In genomic region chr10:106712988-106713387, GRCh38 we compare ENCODE assay signal across 26 cellular contexts.
A peak's percentile ranks its signal among the peaks of the same experiment; 100 is the strongest.
DNase-seq lines count a peak whose midpoint lies in the region; ATAC-seq, FAIRE-seq and TF ChIP-seq lines count a peak whose summit lies in the region.
"Had no signal": no experiment of that assay in that cellular context is flagged by ENCODE, and none has a peak within 500 bp of the region (broad histone marks: within the 10 kb centered on the region; RNA-seq: fewer than 3 reads in every experiment).

No MANE protein-coding gene starts in this region.

- H3K79me2 ChIP-seq in GM12878 (ENCODE audit: control insufficient read depth, insufficient read depth, low read length): no peaks in the 10 kb centered on the region

- in situ Hi-C loops in GM13977 (cut with MboI; ENCODE audit: low pct_unique_long_range_greater_than_20kb, low sequenced_read_pairs, unreplicated experiment) (no loop called here), GM12878 (cut with MboI) (no loop called here)

- H4K20me1 ChIP-seq in GM12878 (ENCODE audit: control insufficient read depth, insufficient read depth): no peaks in the 10 kb centered on the region
- H4K20me1 ChIP-seq: BLaER1 had no signal

- no peak for TF ChIP-seq RAD21 in GM12878 (IDR thresholded peaks at IDR 0.05; ENCODE audit: insufficient read depth, low read depth, low read length)

- FAIRE-seq in GM12878 (lab: Jason Lieb, UNC): no peak
- FAIRE-seq: D721Med, HTR-8/SVneo, K562, RCC 7860 had no signal

- CTCF ChIA-PET in GM12878 (lab: Yijun Ruan, JAX): interaction anchor here (0.8 to 3.9 kb wide), 19 partner anchors 8 to 1099 kb away, joined by 3 to 23 read pairs (median 6); no protein-coding TSS in a partner anchor

- no peaks in the 10 kb centered on the region for H3K9me3 ChIP-seq in GM12878 (replicated peaks; ENCODE audit: control insufficient read depth, insufficient read depth, low read length)
- no peaks in the 10 kb centered on the region for H3K9me3 ChIP-seq in psoas muscle
- H3K9me3 ChIP-seq in esophagus muscularis mucosa: no peaks in the 10 kb centered on the region
- H3K9me3 ChIP-seq: BLaER1, MG63, SK-N-SH had no signal

- TF ChIP-seq POLR2A in GM12878 (IDR thresholded peaks at IDR 0.05; ENCODE audit: low read depth, low read length): no peak
- no peak for TF ChIP-seq POLR2A in esophagus muscularis mucosa (IDR thresholded peaks at IDR 0.05; ENCODE audit: low read depth)

- 0% methylated on average over 1 of the region's 1 CpG for WGBS in GM12878 (ENCODE audit: insufficient coverage, insufficient replicate concordance, low lambda C conversion rate, missing lambda C conversion rate)
- 56 to 61% (median 59%) methylated on average over 1 of the region's 1 CpG for WGBS in psoas muscle, 3 donors
- WGBS in esophagus muscularis mucosa: 100% methylated on average over 1 of the region's 1 CpG

- intact Hi-C loops in GM12878 (cut with micrococcal nuclease; ENCODE audit: unreplicated experiment) (loop anchor here (5.0 kb wide), 1 partner anchor 424 kb away; no protein-coding TSS in a partner anchor), psoas muscle (cut with DNase I) (no loop called here), esophagus muscularis mucosa (cut with DNase I) (no loop called here), head of caudate nucleus (cut with DNase I) (no loop called here)

- no peaks in the 10 kb centered on the region for H3K36me3 ChIP-seq in GM12878 (ENCODE audit: control insufficient read depth in 2 of 2, insufficient read depth in 2 of 2, low read length in 1 of 2)
- H3K36me3 ChIP-seq in psoas muscle (ENCODE audit: insufficient read depth in 1 of 2, low read depth in 1 of 2): no peaks in the 10 kb centered on the region
- no peaks in the 10 kb centered on the region for H3K36me3 ChIP-seq in esophagus muscularis mucosa
- H3K36me3 ChIP-seq: BLaER1, MG63 had no signal

- H3K27ac ChIP-seq in GM12878 (ENCODE audit: control insufficient read depth, insufficient read depth) (no peak overlapping the region), psoas muscle (no peak overlapping the region), esophagus muscularis mucosa (replicated peaks in 1 of 4) (no peak overlapping the region)
- H3K27ac ChIP-seq: BLaER1 had no signal

- no peaks in the 10 kb centered on the region for H3K27me3 ChIP-seq in GM12878 (replicated peaks in 1 of 2; ENCODE audit: control insufficient read depth in 2 of 2, insufficient read depth in 2 of 2, low read length in 1 of 2)
- no peaks in the 10 kb centered on the region for H3K27me3 ChIP-seq in psoas muscle (ENCODE audit: insufficient read depth in 3 of 3, low read length in 2 of 3)
- peaks cover 0 to 6% (median 0%) of the 10 kb centered on the region in 4 donors for H3K27me3 ChIP-seq in esophagus muscularis mucosa
- H3K27me3 ChIP-seq: BLaER1 had no signal

- POLR2A ChIA-PET in GM12878 (lab: Charles Lee): interaction anchor here (0.6 kb wide), 1 partner anchor 47 kb away, joined by 3 read pairs; no protein-coding TSS in a partner anchor

- TF ChIP-seq EP300 in GM12878 (IDR thresholded peaks at IDR 0.05; ENCODE audit: borderline replicate concordance in 1 of 2, control insufficient read depth in 1 of 2, low read depth in 2 of 2, low read length in 2 of 2): no peak
- no peak for TF ChIP-seq EP300 in esophagus muscularis mucosa (IDR thresholded peaks at IDR 0.05)

- DNase-seq in GM13977 (ENCODE audit: low spot score) (peak; percentile 25), GM12878 (ENCODE audit: low read depth, low spot score) (no peak), psoas muscle (no peak), esophagus muscularis mucosa (ENCODE audit: extremely low spot score) (no peak), head of caudate nucleus (no peak), HT-29 (ENCODE audit: low spot score) (no peak)
- DNase-seq: CD4-positive, alpha-beta T cell; H9; HFFc6; MG63; NCI-H1105 treated with DMSO at 0.1 percent for 48 hours; NCI-H146; NCI-H2029; NCI-H446; NCI-H524 treated with DMSO at 0.1 percent for 48 hours; NCI-H774; SK-N-SH; SW 1271 had no signal

- TF ChIP-seq CTCF in GM13977 (IDR thresholded peaks at IDR 0.05; ENCODE audit: extremely low read depth, insufficient read depth, missing control alignments) (no peak), GM12878 (IDR thresholded peaks at IDR 0.05 in 2 of 3, conservative IDR thresholded peaks at IDR 0.05 in 1 of 3; ENCODE audit: control insufficient read depth in 2 of 3, extremely low read depth in 1 of 3, insufficient read depth in 1 of 3, low read depth in 3 of 3, low read length in 3 of 3) (no peak), psoas muscle (IDR thresholded peaks at IDR 0.05) (no peak), esophagus muscularis mucosa (IDR thresholded peaks at IDR 0.05) (no peak)

- H3K4me3 ChIP-seq in GM12878 (no peak overlapping the region), psoas muscle (no peak overlapping the region), esophagus muscularis mucosa (no peak overlapping the region)
- H3K4me3 ChIP-seq: BLaER1, GM23338, K562, MG63 had no signal

- no peak overlapping the region for H3K4me2 ChIP-seq in GM12878 (ENCODE audit: control insufficient read depth, insufficient read depth)
- H3K4me2 ChIP-seq: BLaER1, GM23338, SK-N-SH had no signal

- RAD21 ChIA-PET in GM12878 (lab: Charles Lee; ENCODE audit: unreplicated experiment): interaction anchor here (1.0 to 3.7 kb wide), 8 partner anchors 9 to 1491 kb away, joined by 3 to 27 read pairs (median 6); no protein-coding TSS in a partner anchor

- H3K4me1 ChIP-seq in GM12878 (ENCODE audit: control insufficient read depth, insufficient read depth, low read length): no peaks in the 10 kb centered on the region
- no peaks in the 10 kb centered on the region for H3K4me1 ChIP-seq in psoas muscle
- H3K4me1 ChIP-seq in esophagus muscularis mucosa: no peaks in the 10 kb centered on the region

- no peak overlapping the region for H2AFZ ChIP-seq in GM12878 (ENCODE audit: control insufficient read depth, low read depth, low read length)
- H2AFZ ChIP-seq: GM23338 had no signal

- no TSS peak for BruUV-seq in GM12878 (replicated peaks; lab: Mats Ljungman, UMichigan)

- H3K9ac ChIP-seq in GM12878 (ENCODE audit: control insufficient read depth, insufficient read depth, low read length): no peak overlapping the region
- H3K9ac ChIP-seq: BLaER1, SK-N-SH had no signal

- ATAC-seq in GM19025 (IDR thresholded peaks at IDR 0.05; ENCODE audit: low read depth, unreplicated experiment): peak; percentile 60
- ATAC-seq in HG02610 (IDR thresholded peaks at IDR 0.05; ENCODE audit: unreplicated experiment): peak; percentile 76
- ATAC-seq in GM12878: peak; percentile 91
- no peak for ATAC-seq in psoas muscle
- ATAC-seq: GM23338, K562 had no signal

- SMC1A ChIA-PET in GM12878 (lab: Charles Lee; ENCODE audit: uncharacterized antibody, unreplicated experiment): interaction anchor here (0.6 to 3.2 kb wide), 18 partner anchors 8 to 1831 kb away, joined by 3 to 23 read pairs (median 4); no protein-coding TSS in a partner anchor

TF ChIP-seq in GM12878, 131 proteins besides CTCF, POLR2A, EP300 and RAD21:
- TF ChIP-seq ATF7 (IDR thresholded peaks at IDR 0.05; ENCODE audit: low read depth): peak; percentile 74
- no peak for TF ChIP-seq CREM (IDR thresholded peaks at IDR 0.05; ENCODE audit: low read depth)

Comparison
In these comparisons a context has a peak if more than half of its experiments do, and no peak if none do; other contexts are left out.
1. ATAC-seq: peak in GM19025 (single experiment), HG02610 (single experiment) and GM12878 (single experiment); none in psoas muscle (0 of 4).